In genomic region chr17:76550712-76551615, GRCh38 we compare ENCODE assay signal across 8 cellular contexts. TPM values are rescaled to one million over a fixed set of nuclear protein-coding genes. Genes with fewer than 3 reads are reported as not detected.
DNase-seq lines count a peak whose midpoint lies in the region; ATAC-seq and TF ChIP-seq lines count a peak whose summit lies in the region.
"Had no signal": no experiment of that assay in that cellular context is flagged by ENCODE, and none has a peak within 500 bp of the region (broad histone marks: within the 10 kb centered on the region; RNA-seq: fewer than 3 reads in every experiment).

No MANE protein-coding gene starts in this region.

- DNase-seq in H4 (ENCODE audit: low spot score) (peak; percentile 44), NOMO-1 treated with dmso at 0.1 percent for 144 hours (lab: John Stamatoyannopoulos, UW; ENCODE audit: unreplicated experiment) (peak; percentile 22), epithelial cell of proximal tubule (ENCODE audit: low read depth) (peak; percentile 80), prostate gland (ENCODE audit: low spot score) (peak; percentile 66), HEK293T (ENCODE audit: extremely low spot score) (no peak), left ventricle myocardium superior (no peak), GM13976 (ENCODE audit: low spot score) (no peak)
- DNase-seq: activated naive CD4-positive, alpha-beta T cell treated with anti-CD3 and anti-CD28 coated beads, Interleukin-2, amount 50 U/mL, for 16 hours had no signal

- peak overlapping the region; percentile 41 to 43 for H3K27ac ChIP-seq in prostate gland

- H3K4me3 ChIP-seq in epithelial cell of proximal tubule (ENCODE audit: low read depth, low read length) (no peak overlapping the region), prostate gland (no peak overlapping the region)

- in situ Hi-C loops in GM13976 (cut with MboI; ENCODE audit: low sequenced_read_pairs, unreplicated experiment): no loop called here

- no peak for ATAC-seq in left ventricle myocardium superior

- POLR2A ChIA-PET in HEK293T (lab: Yijun Ruan, JAX): interaction anchor here (1.8 to 4.5 kb wide), 3 partner anchors 11 to 120 kb away, joined by 8 to 19 read pairs (median 12); partner anchors contain the start of gene PRCD

- H3K36me3 ChIP-seq in prostate gland: no peaks in the 10 kb centered on the region

- H3K27me3 ChIP-seq in prostate gland (replicated peaks; ENCODE audit: insufficient read depth): no peaks in the 10 kb centered on the region

- WGBS in prostate gland: 37% methylated on average over 15 of the region's 15 CpGs

- TF ChIP-seq CTCF in epithelial cell of proximal tubule (conservative IDR thresholded peaks at IDR 0.05; ENCODE audit: low read depth, low read length) (no peak), prostate gland (IDR thresholded peaks at IDR 0.05) (no peak), GM13976 (IDR thresholded peaks at IDR 0.05; ENCODE audit: borderline replicate concordance, control extremely low read depth, extremely low read depth, insufficient read depth, missing control alignments) (no peak)

- intact Hi-C loops in prostate gland (cut with DNase I): no loop called here
- intact Hi-C loops in left ventricle myocardium superior (cut with micrococcal nuclease): no loop called here

- CTCF ChIA-PET in HEK293T (lab: Yijun Ruan, JAX): interaction anchor here (0.5 to 1.9 kb wide), 5 partner anchors 22 to 131 kb away, joined by 3 to 6 read pairs (median 3); no protein-coding TSS in a partner anchor

- no peaks in the 10 kb centered on the region for H3K9me3 ChIP-seq in prostate gland

- H3K4me1 ChIP-seq in prostate gland (replicated peaks): no peaks in the 10 kb centered on the region

- no peak for TF ChIP-seq POLR2A in prostate gland (IDR thresholded peaks at IDR 0.05)

TF ChIP-seq in HEK293T, 16 proteins besides CTCF, POLR2A, EP300 and RAD21:
- TF ChIP-seq NFRKB (IDR thresholded peaks at IDR 0.05): no peak
- no peak for TF ChIP-seq ELF4 (IDR thresholded peaks at IDR 0.05)
- no peak for TF ChIP-seq FOXK2 (IDR thresholded peaks at IDR 0.05)
- TF ChIP-seq ARNT (IDR thresholded peaks at IDR 0.05): no peak
- TF ChIP-seq LEF1 (IDR thresholded peaks at IDR 0.05; ENCODE audit: borderline replicate concordance): no peak
- no peak for TF ChIP-seq ZNF384 (IDR thresholded peaks at IDR 0.05)
- no peak for TF ChIP-seq BHLHE40 (IDR thresholded peaks at IDR 0.05; ENCODE audit: borderline replicate concordance)
- TF ChIP-seq SUZ12 (IDR thresholded peaks at IDR 0.05): no peak
- no peak for TF ChIP-seq FOXA1 (IDR thresholded peaks at IDR 0.05)

RNA-seq across cellular contexts. Expression of gene PRCD, which starts 11.1 kb away (rescaled TPM):
- total RNA-seq in H4 (2014; rRNA removed; shearing (Covaris generic)): not detected in 2 replicates
- 0.22 and 5.8 TPM in 2 replicates for total RNA-seq in epithelial cell of proximal tubule
- total RNA-seq in prostate gland: under 1 TPM; 0.36 to 0.85 TPM
- 4.3 TPM for total RNA-seq in left ventricle myocardium superior

RNA-seq across cellular contexts. Expression of gene CYGB, which starts 13.5 kb away (rescaled TPM):
- total RNA-seq in H4 (2014; rRNA removed; shearing (Covaris generic)): 0.25 and 1.8 TPM in 2 replicates
- total RNA-seq in epithelial cell of proximal tubule (10.2 and 49.9 TPM in 2 replicates), prostate gland (10 to 100 TPM in 1 of 2 donors, 1 to 10 TPM in 1; 7.0 to 13.8 TPM), left ventricle myocardium superior (28.0 TPM)

RNA-seq across cellular contexts. Expression of gene ST6GALNAC2, which starts 34.7 kb away (rescaled TPM):
- total RNA-seq in H4 (2014; rRNA removed; shearing (Covaris generic)): 0.14 TPM in 1 of 2 replicates, not detected in the other
- total RNA-seq in epithelial cell of proximal tubule: 1.4 and 2.9 TPM in 2 replicates
- 10 to 100 TPM; 21.0 to 23.1 TPM for total RNA-seq in prostate gland
- 5.1 TPM for total RNA-seq in left ventricle myocardium superior

RNA-seq across cellular contexts. Expression of gene RHBDF2, which starts 49.7 kb away (rescaled TPM):
- total RNA-seq in H4 (2014; rRNA removed; shearing (Covaris generic)): 9.0 and 17.4 TPM in 2 replicates
- total RNA-seq in epithelial cell of proximal tubule (35.2 and 101 TPM in 2 replicates), prostate gland (10 to 100 TPM; 29.9 to 31.1 TPM), left ventricle myocardium superior (17.7 TPM)

Comparison
In these comparisons a context has a peak if more than half of its experiments do, and no peak if none do; other contexts are left out.
1. DNase-seq: peak in H4 (single experiment), NOMO-1 treated with dmso at 0.1 percent for 144 hours (single experiment), epithelial cell of proximal tubule (single experiment) and prostate gland (single experiment); none in HEK293T (single experiment), left ventricle myocardium superior (single experiment) and GM13976 (single experiment).